Comparison of ENCODE assay signal across 16 cellular contexts in the genomic region with DNA sequence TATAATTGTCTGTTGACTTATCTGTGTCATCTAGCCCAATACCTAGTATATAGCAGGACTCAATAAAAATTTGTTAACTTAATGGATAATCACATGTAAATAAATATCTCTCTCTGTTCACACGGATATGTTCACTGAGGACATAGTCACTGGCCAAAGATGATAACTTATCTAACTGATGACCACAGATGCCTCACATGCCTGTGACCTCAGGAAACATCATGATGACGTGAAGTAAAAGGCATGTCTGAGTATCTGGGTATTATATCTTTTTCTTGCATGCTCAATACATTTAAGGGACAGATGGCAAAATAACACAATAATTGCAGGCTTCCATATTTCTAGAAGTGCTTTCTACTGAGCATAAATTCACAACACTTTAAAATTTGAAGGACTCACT. TPM values are rescaled to one million over a fixed set of nuclear protein-coding genes. Genes with fewer than 3 reads are reported as not detected.
DNase-seq lines count a peak whose midpoint lies in the region; ATAC-seq and TF ChIP-seq lines count a peak whose summit lies in the region.
"Had no signal": no experiment of that assay in that cellular context is flagged by ENCODE, and none has a peak within 500 bp of the region (broad histone marks: within the 10 kb centered on the region; RNA-seq: fewer than 3 reads in every experiment).

No MANE protein-coding gene starts in this region.

- no peak overlapping the region for H2AFZ ChIP-seq in parathyroid adenoma

- H3K4me2 ChIP-seq in parathyroid adenoma (ENCODE audit: low read length): no peak overlapping the region
- H3K4me2 ChIP-seq: BLaER1 treated with 17β-estradiol and CSF1 and Interleukin-3, amounts not matched to agents 10 nM and 100 nM had no signal

- no peaks in the 10 kb centered on the region for H3K9me3 ChIP-seq in parathyroid adenoma (ENCODE audit: control insufficient read depth, low read length)
- H3K9me3 ChIP-seq: BLaER1 treated with 17β-estradiol and CSF1 and Interleukin-3, amounts not matched to agents 10 nM and 100 nM; SJCRH30 had no signal

- H3K4me1 ChIP-seq in parathyroid adenoma: peaks cover 53% of the 10 kb centered on the region
- H3K4me1 ChIP-seq: SJCRH30 had no signal

- H3K27me3 ChIP-seq in parathyroid adenoma (ENCODE audit: control insufficient read depth, insufficient read depth, low read length): no peaks in the 10 kb centered on the region
- H3K27me3 ChIP-seq: BLaER1 treated with 17β-estradiol and CSF1 and Interleukin-3, amounts not matched to agents 10 nM and 100 nM; SJCRH30 had no signal

- peak overlapping the region; percentile 81 for H3K27ac ChIP-seq in parathyroid adenoma
- H3K27ac ChIP-seq: BLaER1 treated with 17β-estradiol and CSF1 and Interleukin-3, amounts not matched to agents 10 nM and 100 nM; SJCRH30 had no signal

- H3K36me3 ChIP-seq in parathyroid adenoma (ENCODE audit: control insufficient read depth, insufficient read depth, low read length): no peaks in the 10 kb centered on the region
- H3K36me3 ChIP-seq: BLaER1 treated with 17β-estradiol and CSF1 and Interleukin-3, amounts not matched to agents 10 nM and 100 nM; SJCRH30 had no signal

- ATAC-seq in omental fat pad (ENCODE audit: low FRiP score): no peak
- ATAC-seq: HCT116, PC-3 had no signal

- H3K9ac ChIP-seq in parathyroid adenoma: no peak overlapping the region
- H3K9ac ChIP-seq: BLaER1 treated with 17β-estradiol and CSF1 and Interleukin-3, amounts not matched to agents 10 nM and 100 nM had no signal

- peak; percentile 80 for DNase-seq in EL
- DNase-seq in OCI-M1 (lab: John Stamatoyannopoulos, UW): peak; percentile 54
- peak; percentile 20 for DNase-seq in fibroblast of pulmonary artery (ENCODE audit: low read depth)
- DNase-seq in COLO829 (ENCODE audit: low spot score): no peak
- no peak for DNase-seq in NCI-H526 treated with DMSO at 0.1 percent for 48 hours (lab: John Stamatoyannopoulos, UW)
- no peak for DNase-seq in omental fat pad (ENCODE audit: low spot score)
- DNase-seq: CD8-positive, alpha-beta memory T cell; GOT3; MV-4-11; NCI-H1694 treated with DMSO at 0.1 percent for 48 hours; NCI-H524; PC-3; SJCRH30 had no signal

- TF ChIP-seq CTCF in fibroblast of pulmonary artery (IDR thresholded peaks at IDR 0.05; ENCODE audit: low read length, missing control alignments): no peak
- no peak for TF ChIP-seq CTCF in parathyroid adenoma (IDR thresholded peaks at IDR 0.05)
- TF ChIP-seq CTCF in omental fat pad (IDR thresholded peaks at IDR 0.05): no peak

- H3K4me3 ChIP-seq in fibroblast of pulmonary artery (replicated peaks; ENCODE audit: low read depth, low read length) (no peak overlapping the region), parathyroid adenoma (ENCODE audit: low read depth, low read length) (no peak overlapping the region)
- H3K4me3 ChIP-seq: BLaER1 treated with 17β-estradiol and CSF1 and Interleukin-3, amounts not matched to agents 10 nM and 100 nM; SJCRH30 had no signal

- H3K79me2 ChIP-seq in parathyroid adenoma: no peaks in the 10 kb centered on the region

RNA-seq across cellular contexts. Expression of gene PARD3B, which starts 41.4 kb away (rescaled TPM):
- 10 to 100 TPM; 27.8 to 39.3 (median 33.7) TPM for total RNA-seq in omental fat pad

Comparison
In these comparisons a context has a peak if more than half of its experiments do, and no peak if none do; other contexts are left out.
1. DNase-seq: peak in EL (single experiment), OCI-M1 (single experiment) and fibroblast of pulmonary artery (single experiment); none in COLO829 (single experiment), NCI-H526 treated with DMSO at 0.1 percent for 48 hours (single experiment) and omental fat pad (single experiment).